22 cellular contexts compared by ENCODE assay signal in the genomic region with DNA sequence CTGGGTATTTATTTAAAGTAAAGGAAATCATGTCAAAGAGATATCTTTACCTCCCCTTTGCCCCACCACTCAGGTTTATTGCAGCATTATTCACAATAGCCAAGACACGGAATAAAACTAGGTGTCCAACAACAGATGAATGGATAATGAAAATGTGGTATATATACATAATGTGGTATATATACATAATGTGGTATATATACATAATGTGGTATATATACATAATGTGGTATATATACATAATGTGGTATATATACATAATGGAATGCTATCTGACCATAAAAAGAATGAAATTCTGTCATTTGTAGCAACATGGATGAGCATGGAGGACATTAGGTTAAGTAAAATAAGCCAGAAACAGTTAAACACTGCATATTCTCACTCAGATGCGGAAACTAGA.
"Had no signal": no experiment of that assay in that cellular context is flagged by ENCODE, and none has a peak within 500 bp of the region (broad histone marks: within the 10 kb centered on the region; RNA-seq: fewer than 3 reads in every experiment).

No MANE protein-coding gene starts in this region.

- H3K27ac ChIP-seq: colonic mucosa, esophagus muscularis mucosa, foreskin keratinocyte, gastroesophageal sphincter, heart left ventricle, hepatocyte, left lung, lower lobe of right lung had no signal

- H3K4me1 ChIP-seq: colonic mucosa, esophagus muscularis mucosa, gastroesophageal sphincter, heart left ventricle, left lung, lower lobe of right lung had no signal

- H3K4me3 ChIP-seq: colonic mucosa, esophagus muscularis mucosa, gastroesophageal sphincter, heart left ventricle, hepatocyte, left lung, lower lobe of right lung, mucosa of descending colon had no signal

- FAIRE-seq: endothelial cell of umbilical vein had no signal

- ATAC-seq: effector memory CD8-positive, alpha-beta T cell; foreskin keratinocyte; gastroesophageal sphincter; heart left ventricle; left cardiac atrium; left lung; left ventricle myocardium superior; lower lobe of right lung; mucosa of descending colon; naive thymus-derived CD8-positive, alpha-beta T cell had no signal

- H3K9me3 ChIP-seq: colonic mucosa, esophagus muscularis mucosa, gastroesophageal sphincter, heart left ventricle, left lung, lower lobe of right lung, mucosa of descending colon had no signal

- H3K36me3 ChIP-seq: colonic mucosa, esophagus muscularis mucosa, gastroesophageal sphincter, heart left ventricle, left lung, lower lobe of right lung had no signal

- DNase-seq: colonic mucosa; cortex of kidney; effector CD8-positive, alpha-beta T cell; effector memory CD8-positive, alpha-beta T cell; endodermal cell; foreskin keratinocyte; heart left ventricle; hypothalamus; immature natural killer cell; islet precursor cell; left cardiac atrium; left lung; left ventricle myocardium superior; lower lobe of right lung; mesenchymal stem cell; mucosa of descending colon; naive B cell; naive thymus-derived CD8-positive, alpha-beta T cell had no signal
